Comparison of ENCODE assay signal across 15 cellular contexts in the genomic region with DNA sequence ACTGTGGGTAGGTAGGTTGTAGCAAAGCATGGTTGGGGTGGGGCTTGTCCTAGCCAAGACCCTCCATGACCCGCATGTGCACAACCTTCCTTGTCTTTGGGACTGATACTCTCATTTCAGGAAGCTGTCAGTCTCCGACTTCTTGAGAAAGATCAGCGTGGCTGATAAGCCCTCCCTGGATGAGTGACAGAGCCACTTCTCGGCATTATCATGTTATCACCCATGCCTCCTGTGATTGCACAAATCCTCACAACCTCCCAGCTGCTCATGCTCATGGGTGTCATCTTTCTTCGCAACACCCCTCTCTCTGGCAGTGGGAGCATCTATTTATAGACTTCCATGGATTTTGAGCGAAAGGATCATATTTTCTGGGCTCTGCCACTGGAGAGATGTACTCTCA.
DNase-seq lines count a peak whose midpoint lies in the region; TF ChIP-seq lines count a peak whose summit lies in the region.
"Had no signal": no experiment of that assay in that cellular context is flagged by ENCODE, and none has a peak within 500 bp of the region (broad histone marks: within the 10 kb centered on the region; RNA-seq: fewer than 3 reads in every experiment).

No MANE protein-coding gene starts in this region.

- H3K4me3 ChIP-seq in fibroblast of the aortic adventitia (ENCODE audit: low read depth, low read length): no peak overlapping the region
- H3K4me3 ChIP-seq in skeletal muscle satellite cell (ENCODE audit: low read length): no peak overlapping the region

- H3K36me3 ChIP-seq in skeletal muscle satellite cell (ENCODE audit: insufficient read depth, low read length): no peaks in the 10 kb centered on the region

- no peaks in the 10 kb centered on the region for H3K27me3 ChIP-seq in skeletal muscle satellite cell (ENCODE audit: control insufficient read depth, insufficient read depth, low read length)

- H3K9ac ChIP-seq in skeletal muscle satellite cell (ENCODE audit: low read depth, low read length): no peak overlapping the region

- H3K4me3 Mint-ChIP-seq in mesothelial cell of epicardium: no peak overlapping the region
- H3K4me3 Mint-ChIP-seq: H9 had no signal

- no peaks in the 10 kb centered on the region for H3K36me3 Mint-ChIP-seq in mesothelial cell of epicardium

- H3K4me1 ChIP-seq in skeletal muscle satellite cell (ENCODE audit: control insufficient read depth, insufficient read depth, low read length): peaks cover 9% of the 10 kb centered on the region

- peaks cover 4% of the 10 kb centered on the region for H3K9me3 Mint-ChIP-seq in mesothelial cell of epicardium
- H3K9me3 Mint-ChIP-seq: H9 had no signal

- TF ChIP-seq CTCF in fibroblast of the aortic adventitia (IDR thresholded peaks at IDR 0.05; ENCODE audit: insufficient read depth, low read length) (no peak), mesothelial cell of epicardium (IDR thresholded peaks at IDR 0.05; ENCODE audit: unreplicated experiment) (no peak)

- H3K27ac Mint-ChIP-seq in mesothelial cell of epicardium: no peak overlapping the region
- H3K27ac Mint-ChIP-seq: H9 had no signal

- peaks cover 13% of the 10 kb centered on the region for H3K27me3 Mint-ChIP-seq in mesothelial cell of epicardium (ENCODE audit: low read depth)

- H3K4me1 Mint-ChIP-seq in mesothelial cell of epicardium: peaks cover 11% of the 10 kb centered on the region

- DNase-seq in NCI-H82 (lab: John Stamatoyannopoulos, UW) (peak; percentile 53), NCI-H82 treated with DMSO at 0.1 percent for 48 hours (lab: John Stamatoyannopoulos, UW; ENCODE audit: unreplicated experiment) (no peak), NCI-H2171 treated with DMSO at 0.1 percent for 48 hours (lab: John Stamatoyannopoulos, UW) (peak; percentile 73), fibroblast of the aortic adventitia (ENCODE audit: low read depth) (peak; percentile 32), DMS53 treated with DMSO at 0.1 percent for 48 hours (lab: John Stamatoyannopoulos, UW; ENCODE audit: unreplicated experiment) (no peak), mesothelial cell of epicardium (ENCODE audit: low spot score in 2 of 2, unreplicated experiment in 2 of 2) (no peak)
- no peak for DNase-seq in stimulated activated CD4-positive, alpha-beta T cell treated with anti-CD3 and anti-CD28 coated beads, Interleukin-4, amount 100 ng/mL, for 4 hours
- DNase-seq: 8988T, C1 segment of cervical spinal cord, H9, NCI-H1092, NCI-H446 treated with DMSO at 0.1 percent for 48 hours, NCI-H774, SIG-M5 had no signal

- peak overlapping the region; percentile 27 for H3K4me2 ChIP-seq in skeletal muscle satellite cell (ENCODE audit: low read length)

- H3K9me3 ChIP-seq in skeletal muscle satellite cell (replicated peaks; ENCODE audit: low read length): no peaks in the 10 kb centered on the region

Comparison
In these comparisons a context has a peak if more than half of its experiments do, and no peak if none do; other contexts are left out.
1. DNase-seq: peak in NCI-H82 (single experiment), NCI-H2171 treated with DMSO at 0.1 percent for 48 hours (single experiment) and fibroblast of the aortic adventitia (single experiment); none in NCI-H82 treated with DMSO at 0.1 percent for 48 hours (single experiment), stimulated activated CD4-positive, alpha-beta T cell treated with anti-CD3 and anti-CD28 coated beads, Interleukin-4, amount 100 ng/mL, for 4 hours (0 of 2), DMS53 treated with DMSO at 0.1 percent for 48 hours (single experiment) and mesothelial cell of epicardium (0 of 2).